ENCODE assay signal across 16 cellular contexts in the genomic region with DNA sequence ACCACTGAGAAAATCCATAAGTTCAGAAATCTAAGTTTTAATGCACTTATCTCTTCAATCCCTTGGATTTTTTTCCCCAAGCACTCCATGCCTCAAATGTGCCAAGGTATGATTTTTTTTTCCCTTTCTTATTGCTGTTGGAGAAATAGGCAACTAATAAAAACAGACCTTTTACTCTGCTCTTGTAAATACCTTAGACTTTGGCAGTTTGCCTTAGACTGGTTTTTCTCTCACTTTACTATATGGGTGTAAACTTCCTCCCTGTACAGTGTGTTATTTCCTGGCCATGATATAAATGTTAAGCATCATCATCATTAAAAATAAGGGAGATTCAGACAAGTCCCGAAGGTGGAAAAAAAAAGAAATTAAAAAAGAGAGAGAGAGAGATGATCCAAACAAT.
A peak's percentile ranks its signal among the peaks of the same experiment; 100 is the strongest.
DNase-seq lines count a peak whose midpoint lies in the region; ATAC-seq and TF ChIP-seq lines count a peak whose summit lies in the region.
"Had no signal": no experiment of that assay in that cellular context is flagged by ENCODE, and none has a peak within 500 bp of the region (broad histone marks: within the 10 kb centered on the region; RNA-seq: fewer than 3 reads in every experiment).

No MANE protein-coding gene starts in this region.

- H3F3A ChIP-seq in SK-N-SH (replicated peaks; ENCODE audit: insufficient read depth) = no peaks in the 10 kb centered on the region

- no peaks in the 10 kb centered on the region for H4K20me1 ChIP-seq in SK-N-SH (ENCODE audit: insufficient read depth)

- WGBS in SK-N-SH (ENCODE audit: low lambda C conversion rate) = 92% methylated on average over 1 of the region's 1 CpG

- peaks cover 41% of the 10 kb centered on the region for H3K36me3 Mint-ChIP-seq in CD4-positive, CD25-positive, alpha-beta regulatory T cell
- H3K36me3 Mint-ChIP-seq in activated T-helper 2 cell treated with anti-CD3 and anti-CD28 coated beads, Interferon-gamma antibody, Interleukin-2, Interleukin-4, amounts not matched to agents 10 μg/mL and 5 μg/mL and 100 μg/mL, durations not matched to agents 14 hours and 24 hours and 36 hours (ENCODE audit: low read depth) = peaks cover 90% of the 10 kb centered on the region
- H3K36me3 Mint-ChIP-seq in naive B cell = peaks cover 0 to 5% of the 10 kb centered on the region in 2 donors

- H3K4me3 ChIP-seq in CD4-positive, CD25-positive, alpha-beta regulatory T cell (ENCODE audit: low read depth, low read length) = peak overlapping the region; percentile 73
- H3K4me3 ChIP-seq in SK-N-SH (ENCODE audit: low read depth in 2 of 2, low read length in 1 of 2) = no peak overlapping the region
- H3K4me3 ChIP-seq: heart right ventricle, testis had no signal

- no peak for TF ChIP-seq EP300 in SK-N-SH (IDR thresholded peaks at IDR 0.05; ENCODE audit: borderline replicate concordance in 1 of 2, low read depth in 1 of 2, low read length in 1 of 2)

- H3K9me2 ChIP-seq in SK-N-SH = no peaks in the 10 kb centered on the region

- no peak for TF ChIP-seq RAD21 in SK-N-SH (IDR thresholded peaks at IDR 0.05; ENCODE audit: low read length)

- H3K4me1 ChIP-seq in CD4-positive, CD25-positive, alpha-beta regulatory T cell (ENCODE audit: control insufficient read depth, insufficient read depth, low read length, poor library complexity, severe bottlenecking) = peaks cover 92% of the 10 kb centered on the region
- H3K4me1 ChIP-seq in SK-N-SH (ENCODE audit: control insufficient read depth in 1 of 2, insufficient read depth in 2 of 2, low read depth in 1 of 2, low read length in 1 of 2) = peaks cover 0 to 29% of the 10 kb centered on the region in 2 experiments; a peak in 2 of 4 replicates
- H3K4me1 ChIP-seq: testis had no signal

- H3K36me3 ChIP-seq in CD4-positive, CD25-positive, alpha-beta regulatory T cell (ENCODE audit: control insufficient read depth, insufficient read depth, low read length) = peaks cover 10% of the 10 kb centered on the region
- H3K36me3 ChIP-seq in SK-N-SH (replicated peaks in 1 of 2; ENCODE audit: control insufficient read depth in 1 of 2, insufficient read depth in 2 of 2, low read length in 1 of 2) = no peaks in the 10 kb centered on the region

- H3K27ac ChIP-seq in CD4-positive, CD25-positive, alpha-beta regulatory T cell (ENCODE audit: insufficient read depth, low read length, poor library complexity, severe bottlenecking) = peak overlapping the region; percentile 64
- H3K27ac ChIP-seq in SK-N-SH (ENCODE audit: low read depth in 2 of 2, low read length in 1 of 2) = peak overlapping the region in 1 of 2 experiments; percentile 87; a peak in 2 of 4 replicates
- H3K27ac ChIP-seq: testis had no signal

- ATAC-seq in CD4-positive, CD25-positive, alpha-beta regulatory T cell (ENCODE audit: low read depth in 2 of 2) = peak; percentile 65 to 83
- no peak for ATAC-seq in naive B cell (ENCODE audit: low read depth in 2 of 2)

- H3K27me3 ChIP-seq in CD4-positive, CD25-positive, alpha-beta regulatory T cell (ENCODE audit: control insufficient read depth, insufficient read depth, low read length) = no peaks in the 10 kb centered on the region
- no peaks in the 10 kb centered on the region for H3K27me3 ChIP-seq in SK-N-SH (ENCODE audit: insufficient read depth)
- H3K27me3 ChIP-seq: heart right ventricle, testis had no signal

- H3K9me3 ChIP-seq in CD4-positive, CD25-positive, alpha-beta regulatory T cell (ENCODE audit: control insufficient read depth in 2 of 2, low read length in 2 of 2) = no peaks in the 10 kb centered on the region
- no peaks in the 10 kb centered on the region for H3K9me3 ChIP-seq in SK-N-SH
- H3K9me3 ChIP-seq: heart right ventricle, testis had no signal

- no peak overlapping the region for H2AFZ ChIP-seq in SK-N-SH (ENCODE audit: low read depth)

- TF ChIP-seq CTCF in SK-N-SH (IDR thresholded peaks at IDR 0.05) = no peak

- H3K9ac ChIP-seq in SK-N-SH = no peak overlapping the region

- CTCF ChIA-PET in SK-N-SH (lab: Yijun Ruan, JAX) = interaction anchor here (0.8 to 4.9 kb wide), 4 partner anchors 24 to 64 kb away, joined by 3 to 41 read pairs (median 4); no protein-coding TSS in a partner anchor

- H3K27me3 Mint-ChIP-seq in CD4-positive, CD25-positive, alpha-beta regulatory T cell = no peaks in the 10 kb centered on the region
- no peaks in the 10 kb centered on the region for H3K27me3 Mint-ChIP-seq in activated T-helper 2 cell treated with anti-CD3 and anti-CD28 coated beads, Interferon-gamma antibody, Interleukin-2, Interleukin-4, amounts not matched to agents 10 μg/mL and 5 μg/mL and 100 μg/mL, durations not matched to agents 14 hours and 24 hours and 36 hours (ENCODE audit: low read depth)
- H3K27me3 Mint-ChIP-seq in naive B cell = no peaks in the 10 kb centered on the region
- H3K27me3 Mint-ChIP-seq: progenitor cell of endocrine pancreas had no signal

- H3K27ac Mint-ChIP-seq in CD4-positive, CD25-positive, alpha-beta regulatory T cell = peak overlapping the region; percentile 88 to 99 (median 92)
- peak overlapping the region; percentile 89 for H3K27ac Mint-ChIP-seq in activated T-helper 2 cell treated with anti-CD3 and anti-CD28 coated beads, Interferon-gamma antibody, Interleukin-2, Interleukin-4, amounts not matched to agents 10 μg/mL and 5 μg/mL and 100 μg/mL, durations not matched to agents 14 hours and 24 hours and 36 hours
- peak overlapping the region; percentile 1 to 86 (median 70) for H3K27ac Mint-ChIP-seq in naive B cell
- H3K27ac Mint-ChIP-seq: progenitor cell of endocrine pancreas had no signal

- intact Hi-C loops in activated T-helper 2 cell treated with anti-CD3 and anti-CD28 coated beads, Interferon-gamma antibody, Interleukin-2, Interleukin-4, amounts not matched to agents 10 μg/mL and 5 μg/mL and 100 μg/mL, durations not matched to agents 14 hours and 24 hours and 36 hours (cut with micrococcal nuclease) = loop anchor here (5.0 kb wide), 1 partner anchor 64 kb away; no protein-coding TSS in a partner anchor

- peak overlapping the region; percentile 53 to 85 (median 81) for H3K4me3 Mint-ChIP-seq in CD4-positive, CD25-positive, alpha-beta regulatory T cell
- H3K4me3 Mint-ChIP-seq in activated T-helper 2 cell treated with anti-CD3 and anti-CD28 coated beads, Interferon-gamma antibody, Interleukin-2, Interleukin-4, amounts not matched to agents 10 μg/mL and 5 μg/mL and 100 μg/mL, durations not matched to agents 14 hours and 24 hours and 36 hours (ENCODE audit: low read depth) = peak overlapping the region; percentile 37
- H3K4me3 Mint-ChIP-seq in naive B cell = peak overlapping the region; percentile 8 to 82 (median 64)

- no peak overlapping the region for H3K4me2 ChIP-seq in SK-N-SH

- POLR2A ChIA-PET in SK-N-SH (lab: Yijun Ruan, JAX) = interaction anchor here (1.6 kb wide), 1 partner anchor 64 kb away, joined by 5 read pairs; no protein-coding TSS in a partner anchor

- peaks cover 49 to 95% (median 77%) of the 10 kb centered on the region in 4 donors for H3K4me1 Mint-ChIP-seq in CD4-positive, CD25-positive, alpha-beta regulatory T cell
- peaks cover 85% of the 10 kb centered on the region for H3K4me1 Mint-ChIP-seq in activated T-helper 2 cell treated with anti-CD3 and anti-CD28 coated beads, Interferon-gamma antibody, Interleukin-2, Interleukin-4, amounts not matched to agents 10 μg/mL and 5 μg/mL and 100 μg/mL, durations not matched to agents 14 hours and 24 hours and 36 hours (ENCODE audit: low read depth)
- peaks cover 44 to 67% (median 62%) of the 10 kb centered on the region in 3 donors for H3K4me1 Mint-ChIP-seq in naive B cell

- peak in 2 of 3 donors; percentile 27 to 62 for DNase-seq in CD4-positive, CD25-positive, alpha-beta regulatory T cell
- peak; percentile 11 for DNase-seq in HT-29 (ENCODE audit: low spot score)
- DNase-seq in activated T-helper 2 cell treated with anti-CD3 and anti-CD28 coated beads, Interferon-gamma antibody, Interleukin-2, Interleukin-4, amounts not matched to agents 10 μg/mL and 5 μg/mL and 100 μg/mL, durations not matched to agents 14 hours and 24 hours and 36 hours (ENCODE audit: low spot score) = no peak
- no peak for DNase-seq in naive B cell
- no peak for DNase-seq in SIG-M5 treated with dmso at 0.1 percent for 504 hours (lab: John Stamatoyannopoulos, UW; ENCODE audit: unreplicated experiment)
- no peak for DNase-seq in stimulated activated CD4-positive, alpha-beta T cell treated with anti-CD3 and anti-CD28 coated beads, Interleukin-2, amount 100 ng/mL, for 48 hours
- DNase-seq in SK-N-SH = no peak
- DNase-seq: activated CD4-positive, alpha-beta T cell treated with anti-CD3 and anti-CD28 coated beads, Interleukin-2, amount 50 U/mL, for 48 hours; C1 segment of cervical spinal cord; cerebellar nuclear complex; heart right ventricle; kidney glomerular epithelial cell; NCI-H2029 treated with DMSO at 0.1 percent for 48 hours; NCI-H526 treated with DMSO at 0.1 percent for 48 hours; testis had no signal

- no peaks in the 10 kb centered on the region for H3K79me2 ChIP-seq in SK-N-SH (ENCODE audit: insufficient read depth)

- peaks cover 0 to 2% (median 0%) of the 10 kb centered on the region in 7 donors for H3K9me3 Mint-ChIP-seq in CD4-positive, CD25-positive, alpha-beta regulatory T cell
- H3K9me3 Mint-ChIP-seq in activated T-helper 2 cell treated with anti-CD3 and anti-CD28 coated beads, Interferon-gamma antibody, Interleukin-2, Interleukin-4, amounts not matched to agents 10 μg/mL and 5 μg/mL and 100 μg/mL, durations not matched to agents 14 hours and 24 hours and 36 hours = peaks cover 3% of the 10 kb centered on the region
- H3K9me3 Mint-ChIP-seq in naive B cell = no peaks in the 10 kb centered on the region

TF ChIP-seq in SK-N-SH, 30 proteins besides CTCF, POLR2A, EP300 and RAD21:
- TF ChIP-seq SIN3A (IDR thresholded peaks at IDR 0.05; ENCODE audit: borderline replicate concordance, low read depth, low read length) = no peak
- TF ChIP-seq, protein P1, sequence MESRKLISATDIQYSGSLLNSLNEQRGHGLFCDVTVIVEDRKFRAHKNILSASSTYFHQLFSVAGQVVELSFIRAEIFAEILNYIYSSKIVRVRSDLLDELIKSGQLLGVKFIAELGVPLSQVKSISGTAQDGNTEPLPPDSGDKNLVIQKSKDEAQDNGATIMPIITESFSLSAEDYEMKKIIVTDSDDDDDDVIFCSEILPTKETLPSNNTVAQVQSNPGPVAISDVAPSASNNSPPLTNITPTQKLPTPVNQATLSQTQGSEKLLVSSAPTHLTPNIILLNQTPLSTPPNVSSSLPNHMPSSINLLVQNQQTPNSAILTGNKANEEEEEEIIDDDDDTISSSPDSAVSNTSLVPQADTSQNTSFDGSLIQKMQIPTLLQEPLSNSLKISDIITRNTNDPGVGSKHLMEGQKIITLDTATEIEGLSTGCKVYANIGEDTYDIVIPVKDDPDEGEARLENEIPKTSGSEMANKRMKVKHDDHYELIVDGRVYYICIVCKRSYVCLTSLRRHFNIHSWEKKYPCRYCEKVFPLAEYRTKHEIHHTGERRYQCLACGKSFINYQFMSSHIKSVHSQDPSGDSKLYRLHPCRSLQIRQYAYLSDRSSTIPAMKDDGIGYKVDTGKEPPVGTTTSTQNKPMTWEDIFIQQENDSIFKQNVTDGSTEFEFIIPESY (IDR thresholded peaks at IDR 0.05; ENCODE audit: borderline replicate concordance, low read depth) = no peak
TF ChIP-seq in SK-N-SH: peak in this region for 0.

Comparison
In these comparisons a context has a peak if more than half of its experiments do, and no peak if none do; other contexts are left out.
1. ATAC-seq: peak in CD4-positive, CD25-positive, alpha-beta regulatory T cell (2 of 2); none in naive B cell (0 of 2).
2. DNase-seq: peak in CD4-positive, CD25-positive, alpha-beta regulatory T cell (2 of 3) and HT-29 (single experiment); none in activated T-helper 2 cell treated with anti-CD3 and anti-CD28 coated beads, Interferon-gamma antibody, Interleukin-2, Interleukin-4, amounts not matched to agents 10 μg/mL and 5 μg/mL and 100 μg/mL, durations not matched to agents 14 hours and 24 hours and 36 hours (single experiment), naive B cell (single experiment), SIG-M5 treated with dmso at 0.1 percent for 504 hours (single experiment), stimulated activated CD4-positive, alpha-beta T cell treated with anti-CD3 and anti-CD28 coated beads, Interleukin-2, amount 100 ng/mL, for 48 hours (0 of 2) and SK-N-SH (single experiment).
3. Peak in every context shown above with its lines, with median percentiles within 50 percentile points of each other: H3K27ac Mint-ChIP-seq and H3K4me3 Mint-ChIP-seq.